Comparison of ENCODE assay signal across 9 cellular contexts in genomic region chr19:18408053-18408476, GRCh38. TPM values are rescaled to one million over a fixed set of nuclear protein-coding genes. Genes with fewer than 3 reads are reported as not detected.
DNase-seq lines count a peak whose midpoint lies in the region; ATAC-seq and TF ChIP-seq lines count a peak whose summit lies in the region.
"Had no signal": no experiment of that assay in that cellular context is flagged by ENCODE, and none has a peak within 500 bp of the region (broad histone marks: within the 10 kb centered on the region; RNA-seq: fewer than 3 reads in every experiment).

No MANE protein-coding gene starts in this region.

- TF ChIP-seq CTCF in RWPE1 (conservative IDR thresholded peaks at IDR 0.05; ENCODE audit: low read depth) = peak; percentile 35
- TF ChIP-seq CTCF in heart right ventricle (IDR thresholded peaks at IDR 0.05) = peak in 7 of 9 donors; percentile 29 to 61 (median 46)
- peak; percentile 34 to 66 (median 47) for TF ChIP-seq CTCF in upper lobe of left lung (IDR thresholded peaks at IDR 0.05)

- CTCF ChIA-PET in RWPE1 (lab: Yijun Ruan, JAX) = no interaction called here

- H3K36me3 Mint-ChIP-seq in activated T-cell treated with anti-CD3 and anti-CD28 coated beads, Interleukin-2, amount 50 U/mL, for 24 hours (ENCODE audit: low read depth) = no peaks in the 10 kb centered on the region
- H3K36me3 Mint-ChIP-seq: activated naive CD8-positive, alpha-beta T cell had no signal

- TF ChIP-seq EP300 in upper lobe of left lung (IDR thresholded peaks at IDR 0.05) = no peak

- H3K36me3 ChIP-seq in heart right ventricle (no peaks in the 10 kb centered on the region), upper lobe of left lung (no peaks in the 10 kb centered on the region)

- H3K27me3 ChIP-seq in heart right ventricle (no peaks in the 10 kb centered on the region), upper lobe of left lung (no peaks in the 10 kb centered on the region)

- POLR2A ChIA-PET in RWPE1 (lab: Yijun Ruan, JAX; ENCODE audit: low non-redundant PET) = no interaction called here

- intact Hi-C loops in heart right ventricle (cut with DNase I) = loop anchor here in 4 of 10 donors (5.0 to 10.0 kb wide), 4 partner anchors 61 to 203 kb away; partner anchors contain the start of genes IQCN (in 1 of the 4) and RAB3A (in 1 of the 4)

- peak; percentile 51 to 59 for DNase-seq in activated T-cell treated with anti-CD3 and anti-CD28 coated beads, Interleukin-2, amount 50 U/mL, for 48 hours
- no peak for DNase-seq in activated T-cell treated with anti-CD3 and anti-CD28 coated beads, Interleukin-2, amount 50 U/mL, for 24 hours
- no peak for DNase-seq in RWPE1 (ENCODE audit: low spot score)
- peak; percentile 8 to 58 for DNase-seq in heart right ventricle
- DNase-seq in upper lobe of left lung = peak in 1 of 2 donors; percentile 77
- DNase-seq in mesenteric fat pad (ENCODE audit: low spot score) = no peak
- no peak for DNase-seq in cortex of kidney (lab: John Stamatoyannopoulos, UW)

- peaks cover 4% of the 10 kb centered on the region for H3K4me1 Mint-ChIP-seq in activated T-cell treated with anti-CD3 and anti-CD28 coated beads, Interleukin-2, amount 50 U/mL, for 24 hours (ENCODE audit: low read depth)

- H3K9me3 ChIP-seq in heart right ventricle (no peaks in the 10 kb centered on the region), upper lobe of left lung (no peaks in the 10 kb centered on the region)

- H3K27me3 Mint-ChIP-seq in activated T-cell treated with anti-CD3 and anti-CD28 coated beads, Interleukin-2, amount 50 U/mL, for 24 hours = peaks cover 10% of the 10 kb centered on the region

- H3K27ac Mint-ChIP-seq in activated T-cell treated with anti-CD3 and anti-CD28 coated beads, Interleukin-2, amount 50 U/mL, for 24 hours = no peak overlapping the region
- H3K27ac Mint-ChIP-seq: activated naive CD8-positive, alpha-beta T cell had no signal

- TF ChIP-seq POLR2A in upper lobe of left lung (IDR thresholded peaks at IDR 0.05) = no peak

- H3K4me1 ChIP-seq in heart right ventricle (peaks cover 0 to 9% (median 0%) of the 10 kb centered on the region in 9 donors), upper lobe of left lung (peaks cover 0 to 4% (median 0%) of the 10 kb centered on the region in 4 donors)

- H3K4me3 ChIP-seq in heart right ventricle (no peak overlapping the region), upper lobe of left lung (no peak overlapping the region)

- no peak overlapping the region for H3K4me3 Mint-ChIP-seq in activated T-cell treated with anti-CD3 and anti-CD28 coated beads, Interleukin-2, amount 50 U/mL, for 24 hours
- H3K4me3 Mint-ChIP-seq: activated naive CD8-positive, alpha-beta T cell had no signal

- 42 to 54% methylated on average over 10 of the region's 10 CpGs for WGBS in heart right ventricle, 2 donors
- WGBS in upper lobe of left lung, 2 donors = 44 to 47% methylated on average over 9 to 10 of the region's 10 CpGs

- ATAC-seq in HG02970 (IDR thresholded peaks at IDR 0.05; ENCODE audit: low FRiP score, unreplicated experiment) (peak; percentile 64), heart right ventricle (peak in 2 of 8 donors; percentile 24 to 46), upper lobe of left lung (ENCODE audit: low FRiP score in 2 of 2) (peak; percentile 36 to 58)

- H3K27ac ChIP-seq in RWPE1 = peak overlapping the region; percentile 14
- H3K27ac ChIP-seq in heart right ventricle = no peak overlapping the region
- no peak overlapping the region for H3K27ac ChIP-seq in upper lobe of left lung

- no peaks in the 10 kb centered on the region for H3K9me3 Mint-ChIP-seq in activated T-cell treated with anti-CD3 and anti-CD28 coated beads, Interleukin-2, amount 50 U/mL, for 24 hours

RNA-seq across cellular contexts. Expression of gene LRRC25, which starts 10.6 kb away (rescaled TPM):
- total RNA-seq in heart right ventricle (10 to 100 TPM in 1 of 10 donors, 1 to 10 TPM in 7, under 1 TPM in 2; 0.57 to 13.3 (median 1.8) TPM), upper lobe of left lung (10 to 100 TPM in 4 of 6 donors, 1 to 10 TPM in 2; 4.0 to 49.4 (median 24.0) TPM), mesenteric fat pad (19.3 TPM)
- polyA plus RNA-seq in heart right ventricle = 1 to 10 TPM; 1.1 to 2.2 TPM

RNA-seq across cellular contexts. Expression of gene SSBP4, which starts 11.1 kb away (rescaled TPM):
- 10 to 100 TPM; 17.6 to 47.1 (median 27.3) TPM for total RNA-seq in heart right ventricle
- 10 to 100 TPM; 41.3 to 51.6 TPM for polyA plus RNA-seq in heart right ventricle
- total RNA-seq in upper lobe of left lung = 100 to 1,000 TPM in 1 of 6 donors, 10 to 100 TPM in 5; 52.0 to 157 (median 84.1) TPM
- 63.3 TPM for total RNA-seq in mesenteric fat pad

RNA-seq across cellular contexts. Expression of gene GDF15, which starts 22.1 kb away (rescaled TPM):
- 1 to 10 TPM in 4 of 10 donors, under 1 TPM in 6; 0.44 to 2.5 (median 0.79) TPM for total RNA-seq in heart right ventricle
- polyA plus RNA-seq in heart right ventricle = under 1 TPM; 0.44 to 0.62 TPM
- 100 to 1,000 TPM in 2 of 6 donors, 10 to 100 TPM in 4; 42.5 to 126 (median 68.7) TPM for total RNA-seq in upper lobe of left lung
- 5.9 TPM for total RNA-seq in mesenteric fat pad

RNA-seq across cellular contexts. Expression of gene ISYNA1, which starts 29.9 kb away (rescaled TPM):
- total RNA-seq in heart right ventricle (10 to 100 TPM; 12.6 to 40.7 (median 18.0) TPM), upper lobe of left lung (10 to 100 TPM; 14.5 to 55.5 (median 20.0) TPM), mesenteric fat pad (18.3 TPM)
- polyA plus RNA-seq in heart right ventricle = 100 to 1,000 TPM in 1 of 2 donors, 10 to 100 TPM in 1; 21.4 to 137 TPM

Comparison
In these comparisons a context has a peak if more than half of its experiments do, and no peak if none do; other contexts are left out.
1. DNase-seq: peak in activated T-cell treated with anti-CD3 and anti-CD28 coated beads, Interleukin-2, amount 50 U/mL, for 48 hours (2 of 2) and heart right ventricle (2 of 2); none in activated T-cell treated with anti-CD3 and anti-CD28 coated beads, Interleukin-2, amount 50 U/mL, for 24 hours (single experiment), RWPE1 (single experiment), mesenteric fat pad (single experiment) and cortex of kidney (single experiment).
2. Peak in every context shown above with its lines, with median percentiles within 50 percentile points of each other: CTCF ChIP-seq.